In the genomic region with DNA sequence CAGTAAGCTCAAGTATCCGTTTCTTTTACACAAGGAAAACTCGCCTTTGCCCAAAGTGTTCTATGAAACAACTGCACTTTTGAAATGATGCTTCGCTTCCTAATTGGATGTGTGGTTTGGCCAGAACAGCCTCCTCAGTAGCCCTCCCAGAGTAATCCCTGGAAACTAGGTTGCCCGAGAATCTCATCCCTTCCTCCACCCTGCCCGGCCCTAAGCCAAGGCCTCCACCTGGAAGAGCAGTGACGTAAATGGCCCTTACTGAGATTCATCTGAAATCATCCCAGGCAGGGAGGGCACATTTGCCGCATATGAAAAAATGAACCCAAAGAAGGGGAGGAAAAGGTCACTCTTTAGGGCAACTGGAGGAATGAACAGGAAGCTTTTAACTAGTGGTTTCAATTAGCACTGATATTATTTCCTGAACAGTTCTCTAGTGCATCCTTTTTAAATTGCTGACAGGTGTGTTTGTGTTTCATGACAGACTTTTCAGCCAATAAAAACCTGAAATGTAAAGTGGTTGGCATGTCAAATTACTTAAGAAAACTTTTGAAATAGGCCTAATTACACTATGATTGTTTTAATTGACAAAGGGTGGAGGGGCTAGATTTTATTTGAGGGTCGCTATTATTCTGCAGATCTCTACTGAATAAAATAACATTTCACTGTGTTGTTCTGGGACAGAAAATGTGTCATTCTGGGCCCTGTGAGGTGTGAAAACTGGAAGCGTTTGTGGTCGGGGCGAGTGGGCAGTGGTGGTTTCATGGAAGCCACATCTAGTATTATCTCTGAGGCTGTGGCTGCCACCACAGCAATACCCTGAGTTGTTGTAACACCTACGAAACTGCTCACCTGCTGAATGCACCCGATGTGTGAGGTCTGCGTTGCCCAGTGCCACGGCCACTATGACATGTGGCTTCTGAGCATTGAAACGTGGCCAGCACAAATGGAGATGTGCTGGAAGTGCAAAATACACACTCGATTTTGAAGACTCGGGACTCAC, we compare ENCODE assay signal across 8 cellular contexts.
DNase-seq lines count a peak whose midpoint lies in the region; ATAC-seq and TF ChIP-seq lines count a peak whose summit lies in the region.

No MANE protein-coding gene starts in this region.

- no peaks in the 10 kb centered on the region for H3K27me3 Mint-ChIP-seq in CD8-positive, alpha-beta T cell (ENCODE audit: low read depth)
- H3K27me3 Mint-ChIP-seq in endodermal cell (ENCODE audit: insufficient read depth): no peaks in the 10 kb centered on the region

- H3K9me3 Mint-ChIP-seq in CD8-positive, alpha-beta T cell: no peaks in the 10 kb centered on the region
- no peaks in the 10 kb centered on the region for H3K9me3 Mint-ChIP-seq in endodermal cell

- no peaks in the 10 kb centered on the region for H3K4me1 ChIP-seq in CD8-positive, alpha-beta T cell (ENCODE audit: insufficient read depth, low read length)
- no peaks in the 10 kb centered on the region for H3K4me1 ChIP-seq in endodermal cell (ENCODE audit: control insufficient read depth, insufficient read depth, low read length)
- H3K4me1 ChIP-seq in upper lobe of right lung: no peaks in the 10 kb centered on the region

- H3K9ac ChIP-seq in endodermal cell (ENCODE audit: extremely low read depth, low read length, poor library complexity, severe bottlenecking): no peak overlapping the region

- in situ Hi-C loops in GM13976 (cut with MboI; ENCODE audit: low sequenced_read_pairs, unreplicated experiment): no loop called here

- peak; percentile 34 for ATAC-seq in CD8-positive, alpha-beta T cell
- peak; percentile 76 for ATAC-seq in GM21528 (IDR thresholded peaks at IDR 0.05; ENCODE audit: low FRiP score, unreplicated experiment)
- no peak for ATAC-seq in upper lobe of right lung

- H3K4me1 Mint-ChIP-seq in CD8-positive, alpha-beta T cell (ENCODE audit: low read depth): peaks cover 17% of the 10 kb centered on the region
- H3K4me1 Mint-ChIP-seq in endodermal cell: peaks cover 52% of the 10 kb centered on the region

- H3K4me3 ChIP-seq in CD8-positive, alpha-beta T cell (ENCODE audit: low read depth, low read length): no peak overlapping the region
- no peak overlapping the region for H3K4me3 ChIP-seq in endodermal cell (ENCODE audit: low read length)
- H3K4me3 ChIP-seq in upper lobe of right lung: no peak overlapping the region
- H3K4me3 ChIP-seq in coronary artery: no peak overlapping the region

- CTCF ChIA-PET in CD8-positive, alpha-beta T cell (lab: Charles Lee): interaction anchor here (0.6 to 0.9 kb wide), 2 partner anchors 696 to 713 kb away, joined by 3 to 4 read pairs; no protein-coding TSS in a partner anchor

- peaks cover 10% of the 10 kb centered on the region for H3K36me3 Mint-ChIP-seq in CD8-positive, alpha-beta T cell
- no peaks in the 10 kb centered on the region for H3K36me3 Mint-ChIP-seq in endodermal cell (ENCODE audit: low read depth)

- no peak overlapping the region for H3K27ac ChIP-seq in CD8-positive, alpha-beta T cell (ENCODE audit: low read depth, low read length)
- H3K27ac ChIP-seq in endodermal cell (ENCODE audit: low read depth, low read length) (peak overlapping the region; percentile 45), upper lobe of right lung (no peak overlapping the region), coronary artery (no peak overlapping the region)

- TF ChIP-seq CTCF in CD8-positive, alpha-beta T cell (IDR thresholded peaks at IDR 0.05): no peak
- TF ChIP-seq CTCF in endodermal cell (conservative IDR thresholded peaks at IDR 0.05) (no peak), upper lobe of right lung (IDR thresholded peaks at IDR 0.05) (no peak), GM13976 (IDR thresholded peaks at IDR 0.05; ENCODE audit: borderline replicate concordance, control extremely low read depth, extremely low read depth, insufficient read depth, missing control alignments) (no peak), coronary artery (IDR thresholded peaks at IDR 0.05) (no peak)

- 90 to 95% methylated on average over 12 to 17 of the region's 18 CpGs for WGBS in endodermal cell (ENCODE audit: insufficient coverage in 1 of 2, insufficient read length in 1 of 2), 2 experiments

- POLR2A ChIA-PET in CD8-positive, alpha-beta T cell (lab: Charles Lee): no interaction called here

- peak in 3 of 7 experiments; percentile 3 to 30 (median 20) for DNase-seq in CD8-positive, alpha-beta T cell
- DNase-seq in NCI-H748 (lab: John Stamatoyannopoulos, UW; ENCODE audit: unreplicated experiment) (peak; percentile 71), endodermal cell (no peak), upper lobe of right lung (no peak), GM13976 (ENCODE audit: low spot score) (no peak), coronary artery (ENCODE audit: low spot score) (no peak), islet precursor cell (no peak)

- no peaks in the 10 kb centered on the region for H3K9me3 ChIP-seq in CD8-positive, alpha-beta T cell (ENCODE audit: low read length)
- H3K9me3 ChIP-seq in endodermal cell (ENCODE audit: control insufficient read depth, low read length): no peaks in the 10 kb centered on the region
- no peaks in the 10 kb centered on the region for H3K9me3 ChIP-seq in upper lobe of right lung

- no peaks in the 10 kb centered on the region for H3K36me3 ChIP-seq in CD8-positive, alpha-beta T cell (ENCODE audit: insufficient read depth, low read length)
- H3K36me3 ChIP-seq in endodermal cell (ENCODE audit: control insufficient read depth, insufficient read depth, low read length) (no peaks in the 10 kb centered on the region), upper lobe of right lung (no peaks in the 10 kb centered on the region)

- H3K4me3 Mint-ChIP-seq in CD8-positive, alpha-beta T cell: no peak overlapping the region
- no peak overlapping the region for H3K4me3 Mint-ChIP-seq in endodermal cell

- no peaks in the 10 kb centered on the region for H3K27me3 ChIP-seq in CD8-positive, alpha-beta T cell (ENCODE audit: insufficient read depth, low read length)
- H3K27me3 ChIP-seq in endodermal cell (ENCODE audit: control insufficient read depth, insufficient read depth, low read length, poor library complexity, severe bottlenecking) (no peaks in the 10 kb centered on the region), upper lobe of right lung (no peaks in the 10 kb centered on the region)

- intact Hi-C loops in CD8-positive, alpha-beta T cell (cut with DNase I, micrococcal nuclease): loop anchor here in 1 of 2 experiments (5.0 kb wide), 1 partner anchor 627 kb away; no protein-coding TSS in a partner anchor
- intact Hi-C loops in upper lobe of right lung (cut with DNase I): no loop called here

- no peak overlapping the region for H3K27ac Mint-ChIP-seq in CD8-positive, alpha-beta T cell
- no peak overlapping the region for H3K27ac Mint-ChIP-seq in endodermal cell
